8 cellular contexts compared by ENCODE assay signal in genomic region chr15:63970723-63971426, GRCh38.
DNase-seq lines count a peak whose midpoint lies in the region; ATAC-seq lines count a peak whose summit lies in the region.

No MANE protein-coding gene starts in this region.

- H3K4me1 Mint-ChIP-seq in stimulated activated memory B cell treated with anti-CD40 and anti-IgM and Interleukin-4, amounts not matched to agents 10 μg/mL and 1 μg/mL and 100 μg/mL, for 72 hours, result peaks cover 28% of the 10 kb centered on the region

- peak overlapping the region; percentile 12 for H3K4me3 Mint-ChIP-seq in stimulated activated memory B cell treated with anti-CD40 and anti-IgM and Interleukin-4, amounts not matched to agents 10 μg/mL and 1 μg/mL and 100 μg/mL, for 72 hours

- peak in 2 of 3 donors; percentile 12 to 45 for DNase-seq in stimulated activated CD4-positive, alpha-beta T cell treated with anti-CD3 and anti-CD28 coated beads, Interleukin-12 subunit alpha, Interleukin-12 subunit beta, amount 100 ng/mL, for 48 hours (ENCODE audit: low read depth in 2 of 3, low spot score in 1 of 3)
- DNase-seq in stimulated activated CD4-positive, alpha-beta T cell treated with anti-CD3 and anti-CD28 coated beads, Interleukin-4, amount 100 ng/mL, for 1 hour, result no peak
- DNase-seq in activated naive CD4-positive, alpha-beta T cell treated with anti-CD3 and anti-CD28 coated beads, Interleukin-2, amount 50 U/mL, for 72 hours (ENCODE audit: low spot score in 2 of 2), result peak in 1 of 2 donors; percentile 31
- DNase-seq in H4 (ENCODE audit: low spot score) (no peak), NCI-H774 (lab: John Stamatoyannopoulos, UW) (no peak), pons (ENCODE audit: low spot score) (no peak)

- no peaks in the 10 kb centered on the region for H3K9me3 Mint-ChIP-seq in activated naive CD4-positive, alpha-beta T cell treated with anti-CD3 and anti-CD28 coated beads, Interleukin-2, amount 50 U/mL, for 72 hours
- no peaks in the 10 kb centered on the region for H3K9me3 Mint-ChIP-seq in stimulated activated memory B cell treated with anti-CD40 and anti-IgM and Interleukin-4, amounts not matched to agents 10 μg/mL and 1 μg/mL and 100 μg/mL, for 72 hours

- H3K27ac Mint-ChIP-seq in activated naive CD4-positive, alpha-beta T cell treated with anti-CD3 and anti-CD28 coated beads, Interleukin-2, amount 50 U/mL, for 72 hours, result peak overlapping the region; percentile 86 to 98
- H3K27ac Mint-ChIP-seq in stimulated activated memory B cell treated with anti-CD40 and anti-IgM and Interleukin-4, amounts not matched to agents 10 μg/mL and 1 μg/mL and 100 μg/mL, for 72 hours, result peak overlapping the region; percentile 83

- H3K27me3 Mint-ChIP-seq in stimulated activated memory B cell treated with anti-CD40 and anti-IgM and Interleukin-4, amounts not matched to agents 10 μg/mL and 1 μg/mL and 100 μg/mL, for 72 hours, result no peaks in the 10 kb centered on the region

- peak; percentile 96 for ATAC-seq in HG03064 (IDR thresholded peaks at IDR 0.05; ENCODE audit: low read depth, unreplicated experiment)
- ATAC-seq in activated naive CD4-positive, alpha-beta T cell treated with anti-CD3 and anti-CD28 coated beads, Interleukin-2, amount 50 U/mL, for 72 hours, result peak; percentile 90 to 92
- ATAC-seq in stimulated activated memory B cell treated with anti-CD40 and anti-IgM and Interleukin-4, amounts not matched to agents 10 μg/mL and 1 μg/mL and 100 μg/mL, for 72 hours, result peak; percentile 97

- no peaks in the 10 kb centered on the region for H3K36me3 Mint-ChIP-seq in activated naive CD4-positive, alpha-beta T cell treated with anti-CD3 and anti-CD28 coated beads, Interleukin-2, amount 50 U/mL, for 72 hours
- peaks cover 41% of the 10 kb centered on the region for H3K36me3 Mint-ChIP-seq in stimulated activated memory B cell treated with anti-CD40 and anti-IgM and Interleukin-4, amounts not matched to agents 10 μg/mL and 1 μg/mL and 100 μg/mL, for 72 hours

Comparison
In these comparisons a context has a peak if more than half of its experiments do, and no peak if none do; other contexts are left out.
1. DNase-seq: peak in stimulated activated CD4-positive, alpha-beta T cell treated with anti-CD3 and anti-CD28 coated beads, Interleukin-12 subunit alpha, Interleukin-12 subunit beta, amount 100 ng/mL, for 48 hours (2 of 3); none in stimulated activated CD4-positive, alpha-beta T cell treated with anti-CD3 and anti-CD28 coated beads, Interleukin-4, amount 100 ng/mL, for 1 hour (single experiment), H4 (single experiment), NCI-H774 (single experiment) and pons (single experiment).
2. Peak in every context shown above with its lines, with median percentiles within 50 percentile points of each other: ATAC-seq.